ENCODE assay signal across 10 cellular contexts in genomic region chr6:163457637-163458561, GRCh38. TPM values are rescaled to one million over a fixed set of nuclear protein-coding genes. Genes with fewer than 3 reads are reported as not detected.
DNase-seq lines count a peak whose midpoint lies in the region; ATAC-seq, FAIRE-seq and TF ChIP-seq lines count a peak whose summit lies in the region.
"Had no signal": no experiment of that assay in that cellular context is flagged by ENCODE, and none has a peak within 500 bp of the region (broad histone marks: within the 10 kb centered on the region; RNA-seq: fewer than 3 reads in every experiment).

No MANE protein-coding gene starts in this region.

- ATAC-seq in foreskin keratinocyte = peak; percentile 99

- H3K36me3 ChIP-seq in small intestine (ENCODE audit: control insufficient read depth in 2 of 2, insufficient read depth in 2 of 2, low read length in 2 of 2) = peaks cover 0 to 2% of the 10 kb centered on the region in 2 donors
- H3K36me3 ChIP-seq in neural progenitor cell = peaks cover 4% of the 10 kb centered on the region

- no peak overlapping the region for H3K27ac ChIP-seq in foreskin keratinocyte
- H3K27ac ChIP-seq in small intestine (ENCODE audit: low read depth in 1 of 2, low read length in 1 of 2) = peak overlapping the region in 1 of 2 donors; percentile 46
- no peak overlapping the region for H3K27ac ChIP-seq in neural progenitor cell
- H3K27ac ChIP-seq: 22Rv1, SK-N-MC had no signal

- H3K9me3 ChIP-seq in small intestine (ENCODE audit: control insufficient read depth, low read depth) (no peaks in the 10 kb centered on the region), neural progenitor cell (ENCODE audit: low read depth) (no peaks in the 10 kb centered on the region)

- H3K79me2 ChIP-seq in neural progenitor cell (ENCODE audit: low read depth) = peaks cover 100% of the 10 kb centered on the region

- H3K36me3 Mint-ChIP-seq in neural progenitor cell = peaks cover 82% of the 10 kb centered on the region

- H3K9ac ChIP-seq in neural progenitor cell = no peak overlapping the region

- H3K27ac Mint-ChIP-seq in neural progenitor cell = no peak overlapping the region

- H3K4me3 ChIP-seq in small intestine (ENCODE audit: low read depth in 1 of 2, low read length in 2 of 2) = no peak overlapping the region
- H3K4me3 ChIP-seq in neural progenitor cell = no peak overlapping the region
- H3K4me3 ChIP-seq: SK-N-MC had no signal

- H3K4me1 ChIP-seq in foreskin keratinocyte (peaks cover 12% of the 10 kb centered on the region), small intestine (ENCODE audit: control insufficient read depth in 2 of 2, insufficient read depth in 1 of 2, low read depth in 1 of 2, low read length in 1 of 2) (peaks cover 0 to 3% of the 10 kb centered on the region in 2 donors), neural progenitor cell (peaks cover 17% of the 10 kb centered on the region)

- peaks cover 2% of the 10 kb centered on the region for H3K27me3 Mint-ChIP-seq in neural progenitor cell (ENCODE audit: insufficient read depth, low read depth)

- DNase-seq in NOMO-1 treated with DMSO at 0.1 percent for 48 hours (lab: John Stamatoyannopoulos, UW; ENCODE audit: unreplicated experiment) (peak; percentile 34), NOMO-1 treated with dmso at 0.1 percent for 144 hours (lab: John Stamatoyannopoulos, UW; ENCODE audit: unreplicated experiment) (no peak), SW 1271 (lab: John Stamatoyannopoulos, UW) (peak; percentile 49 to 79), foreskin keratinocyte (peak; percentile 55 to 78), small intestine (peak; percentile 3), NCI-H2107 (lab: John Stamatoyannopoulos, UW) (no peak), neural progenitor cell (ENCODE audit: low spot score) (no peak), COR-L47 (lab: John Stamatoyannopoulos, UW) (no peak)

- no peaks in the 10 kb centered on the region for H3K4me1 Mint-ChIP-seq in neural progenitor cell

- no peak for TF ChIP-seq CTCF in foreskin keratinocyte (conservative IDR thresholded peaks at IDR 0.05)
- TF ChIP-seq CTCF in neural progenitor cell (IDR thresholded peaks at IDR 0.05) = no peak

- H4K20me1 ChIP-seq in neural progenitor cell (ENCODE audit: low read depth) = peaks cover 94% of the 10 kb centered on the region

- H3K27me3 ChIP-seq in foreskin keratinocyte (no peaks in the 10 kb centered on the region), small intestine (ENCODE audit: control insufficient read depth in 2 of 2, insufficient read depth in 2 of 2, low read length in 2 of 2) (no peaks in the 10 kb centered on the region), neural progenitor cell (no peaks in the 10 kb centered on the region)

- H2AFZ ChIP-seq in neural progenitor cell (replicated peaks) = no peak overlapping the region

- no peak overlapping the region for H3K4me3 Mint-ChIP-seq in neural progenitor cell

- H3K4me2 ChIP-seq in neural progenitor cell = no peak overlapping the region

- H3K9me3 Mint-ChIP-seq in neural progenitor cell = peaks cover 75% of the 10 kb centered on the region

- H3F3A ChIP-seq in neural progenitor cell (ENCODE audit: low read depth) = no peaks in the 10 kb centered on the region

- no peak for FAIRE-seq in small intestine (lab: Jason Lieb, UNC)

- 71 to 88% (median 76%) methylated on average over 3 of the region's 3 CpGs for WGBS in small intestine, 3 donors

RNA-seq across cellular contexts. Expression of gene QKI, which starts 43.4 kb away (rescaled TPM):
- total RNA-seq in foreskin keratinocyte = 86.6 and 89.8 TPM in 2 replicates
- polyA plus RNA-seq in foreskin keratinocyte = 9.4 and 10.3 TPM in 2 replicates
- 10 to 100 TPM in 2 of 3 donors, 1 to 10 TPM in 1; 2.5 to 15.8 (median 11.6) TPM for polyA plus RNA-seq in small intestine
- 212 and 216 TPM in 2 replicates for total RNA-seq in neural progenitor cell (ENCODE audit: low replicate concordance)

Comparison
In these comparisons a context has a peak if more than half of its experiments do, and no peak if none do; other contexts are left out.
1. DNase-seq: peak in NOMO-1 treated with DMSO at 0.1 percent for 48 hours (single experiment), SW 1271 (2 of 2), foreskin keratinocyte (2 of 2) and small intestine (single experiment); none in NOMO-1 treated with dmso at 0.1 percent for 144 hours (single experiment), NCI-H2107 (single experiment), neural progenitor cell (single experiment) and COR-L47 (single experiment).